ENCODE assay signal across 1 cellular context in the genomic region with DNA sequence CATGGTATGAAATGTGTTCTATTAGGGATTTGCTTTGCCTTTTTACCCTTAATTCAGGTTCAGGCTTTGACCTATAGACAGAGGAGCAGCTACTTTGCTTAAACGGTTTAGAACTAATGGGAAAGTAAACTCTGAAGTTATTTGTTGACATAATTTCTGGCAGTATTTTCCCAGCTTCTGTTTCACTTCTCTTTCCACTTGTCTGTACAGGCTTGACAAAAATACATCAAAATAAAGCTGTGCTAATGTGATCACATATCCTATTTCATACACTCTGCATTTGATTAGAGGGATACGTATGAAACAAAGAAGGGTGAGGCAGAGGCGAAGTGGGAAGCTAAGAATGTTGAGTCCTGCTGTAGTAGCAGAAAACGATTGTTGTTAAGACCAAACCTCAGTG.
A peak's percentile ranks its signal among the peaks of the same experiment; 100 is the strongest.
TF ChIP-seq lines count a peak whose summit lies in the region.

No MANE protein-coding gene starts in this region.

TF ChIP-seq in HEK293, 187 proteins besides CTCF, POLR2A, EP300 and RAD21 (continued from another document and continues in another):
- TF ChIP-seq PRDM6 (tag by site-specific recombination; IDR thresholded peaks at IDR 0.05) (peak; percentile 64; the same call in 1 of the 2 replicates), GFI1B (tag by site-specific recombination; IDR thresholded peaks at IDR 0.05) (0 out of 2 replicates have a peak, but pooled peaks have one; percentile 5), ZNF350 (tag by site-specific recombination; IDR thresholded peaks at IDR 0.05) (no peak), ZNF449 (tag by site-specific recombination; IDR thresholded peaks at IDR 0.05) (no peak), ZNF121 (tag by site-specific recombination; IDR thresholded peaks at IDR 0.05) (no peak), TSHZ1 (tag by site-specific recombination; IDR thresholded peaks at IDR 0.05; ENCODE audit: borderline replicate concordance) (peak; percentile 45; the same call in 1 of the 2 replicates), ZNF302 (tag by site-specific recombination; IDR thresholded peaks at IDR 0.05; ENCODE audit: low read depth) (no peak), ZNF768 (tag by site-specific recombination; IDR thresholded peaks at IDR 0.05) (no peak), ZNF558 (tag by site-specific recombination; IDR thresholded peaks at IDR 0.05) (no peak), ZNF571 (tag by site-specific recombination; IDR thresholded peaks at IDR 0.05) (no peak), ZNF37A (tag by site-specific recombination; IDR thresholded peaks at IDR 0.05) (no peak), ZSCAN4 (tag by site-specific recombination; IDR thresholded peaks at IDR 0.05) (no peak), PRDM1 (tag by site-specific recombination; IDR thresholded peaks at IDR 0.05) (no peak), ZBTB44 (tag by site-specific recombination; IDR thresholded peaks at IDR 0.05) (0 out of 2 replicates have a peak, but pooled peaks have one; percentile 36), ZBTB21 (tag by site-specific recombination; IDR thresholded peaks at IDR 0.05) (no peak), KLF1 (tag by site-specific recombination; IDR thresholded peaks at IDR 0.05) (no peak), ZNF433 (tag by site-specific recombination; IDR thresholded peaks at IDR 0.05; ENCODE audit: low read depth) (no peak), ZFP41 (tag by site-specific recombination; IDR thresholded peaks at IDR 0.05; ENCODE audit: borderline replicate concordance) (no peak), ZNF623 (tag by site-specific recombination; IDR thresholded peaks at IDR 0.05) (no peak), ZNF514 (tag by site-specific recombination; IDR thresholded peaks at IDR 0.05) (no peak), ZNF140 (tag by site-specific recombination; IDR thresholded peaks at IDR 0.05) (no peak), ZNF544 (tag by site-specific recombination; IDR thresholded peaks at IDR 0.05) (no peak), FEZF1 (tag by site-specific recombination; IDR thresholded peaks at IDR 0.05) (peak; percentile 30; the same call in 1 of the 2 replicates), ZNF133 (tag by site-specific recombination; IDR thresholded peaks at IDR 0.05) (no peak), ZBTB17 (tag by site-specific recombination; IDR thresholded peaks at IDR 0.05) (peak; percentile 68), WT1 (tag by site-specific recombination; IDR thresholded peaks at IDR 0.05) (peak; percentile 68; the same call in 1 of the 2 replicates), SETDB1 (IDR thresholded peaks at IDR 0.05; ENCODE audit: insufficient read length, low read length) (no peak), ZNF837 (tag by site-specific recombination; IDR thresholded peaks at IDR 0.05) (no peak), TRIM28 (IDR thresholded peaks at IDR 0.05; ENCODE audit: borderline replicate concordance, low read length) (peak; percentile 46; the same call in 1 of the 2 replicates), ZNF704 (tag by site-specific recombination; IDR thresholded peaks at IDR 0.05) (no peak), ZNF2 (tag by site-specific recombination; IDR thresholded peaks at IDR 0.05) (no peak), ZNF202 (tag by site-specific recombination; IDR thresholded peaks at IDR 0.05; ENCODE audit: borderline replicate concordance) (no peak), ZNF423 (tag by site-specific recombination; IDR thresholded peaks at IDR 0.05) (no peak), ZNF157 (tag by site-specific recombination; IDR thresholded peaks at IDR 0.05) (no peak), SP2 (tag by site-specific recombination; IDR thresholded peaks at IDR 0.05) (no peak), ZNF549 (tag by site-specific recombination; IDR thresholded peaks at IDR 0.05) (no peak), KLF17 (tag by site-specific recombination; IDR thresholded peaks at IDR 0.05) (no peak), ZNF529 (tag by site-specific recombination; IDR thresholded peaks at IDR 0.05; ENCODE audit: insufficient replicate concordance) (no peak), REPIN1 (tag by site-specific recombination; IDR thresholded peaks at IDR 0.05; ENCODE audit: low read depth) (no peak), ZNF777 (tag by site-specific recombination; IDR thresholded peaks at IDR 0.05; ENCODE audit: borderline replicate concordance) (no peak), ZNF501 (tag by site-specific recombination; IDR thresholded peaks at IDR 0.05) (no peak)
- TF ChIP-seq, protein P1, sequence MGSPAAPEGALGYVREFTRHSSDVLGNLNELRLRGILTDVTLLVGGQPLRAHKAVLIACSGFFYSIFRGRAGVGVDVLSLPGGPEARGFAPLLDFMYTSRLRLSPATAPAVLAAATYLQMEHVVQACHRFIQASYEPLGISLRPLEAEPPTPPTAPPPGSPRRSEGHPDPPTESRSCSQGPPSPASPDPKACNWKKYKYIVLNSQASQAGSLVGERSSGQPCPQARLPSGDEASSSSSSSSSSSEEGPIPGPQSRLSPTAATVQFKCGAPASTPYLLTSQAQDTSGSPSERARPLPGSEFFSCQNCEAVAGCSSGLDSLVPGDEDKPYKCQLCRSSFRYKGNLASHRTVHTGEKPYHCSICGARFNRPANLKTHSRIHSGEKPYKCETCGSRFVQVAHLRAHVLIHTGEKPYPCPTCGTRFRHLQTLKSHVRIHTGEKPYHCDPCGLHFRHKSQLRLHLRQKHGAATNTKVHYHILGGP (tag by site-specific recombination; IDR thresholded peaks at IDR 0.05), result no peak
- TF ChIP-seq, protein P2, sequence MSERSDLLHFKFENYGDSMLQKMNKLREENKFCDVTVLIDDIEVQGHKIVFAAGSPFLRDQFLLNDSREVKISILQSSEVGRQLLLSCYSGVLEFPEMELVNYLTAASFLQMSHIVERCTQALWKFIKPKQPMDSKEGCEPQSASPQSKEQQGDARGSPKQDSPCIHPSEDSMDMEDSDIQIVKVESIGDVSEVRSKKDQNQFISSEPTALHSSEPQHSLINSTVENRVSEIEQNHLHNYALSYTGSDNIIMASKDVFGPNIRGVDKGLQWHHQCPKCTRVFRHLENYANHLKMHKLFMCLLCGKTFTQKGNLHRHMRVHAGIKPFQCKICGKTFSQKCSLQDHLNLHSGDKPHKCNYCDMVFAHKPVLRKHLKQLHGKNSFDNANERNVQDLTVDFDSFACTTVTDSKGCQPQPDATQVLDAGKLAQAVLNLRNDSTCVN (tag by site-specific recombination; optimal IDR thresholded peaks at IDR 0.05), result no peak
- TF ChIP-seq, protein P3, sequence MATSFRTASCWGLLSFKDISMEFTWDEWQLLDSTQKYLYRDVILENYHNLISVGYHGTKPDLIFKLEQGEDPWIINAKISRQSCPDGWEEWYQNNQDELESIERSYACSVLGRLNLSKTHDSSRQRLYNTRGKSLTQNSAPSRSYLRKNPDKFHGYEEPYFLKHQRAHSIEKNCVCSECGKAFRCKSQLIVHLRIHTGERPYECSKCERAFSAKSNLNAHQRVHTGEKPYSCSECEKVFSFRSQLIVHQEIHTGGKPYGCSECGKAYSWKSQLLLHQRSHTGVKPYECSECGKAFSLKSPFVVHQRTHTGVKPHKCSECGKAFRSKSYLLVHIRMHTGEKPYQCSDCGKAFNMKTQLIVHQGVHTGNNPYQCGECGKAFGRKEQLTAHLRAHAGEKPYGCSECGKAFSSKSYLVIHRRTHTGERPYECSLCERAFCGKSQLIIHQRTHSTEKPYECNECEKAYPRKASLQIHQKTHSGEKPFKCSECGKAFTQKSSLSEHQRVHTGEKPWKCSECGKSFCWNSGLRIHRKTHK (tag by site-specific recombination; IDR thresholded peaks at IDR 0.05), result no peak
